19 cellular contexts compared by ENCODE assay signal in the genomic region with DNA sequence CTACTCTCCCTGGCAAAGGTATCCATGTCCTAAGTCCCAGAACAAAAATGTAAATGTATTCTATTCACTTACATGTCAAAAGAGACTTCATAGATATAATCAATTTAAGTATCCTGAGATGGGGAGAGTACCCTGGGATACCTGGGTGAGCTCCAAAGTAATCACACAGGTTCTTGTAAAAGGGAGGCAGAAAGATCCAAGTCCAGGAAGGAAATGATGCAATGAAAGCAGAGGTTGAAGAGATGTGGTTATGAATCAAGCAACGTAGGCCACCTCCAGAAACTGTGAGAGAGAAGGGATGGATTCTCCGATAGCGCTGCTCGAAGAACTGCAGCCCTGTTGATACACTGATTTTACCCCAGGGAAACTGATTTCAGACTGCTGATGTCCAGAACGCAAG.
"Had no signal": no experiment of that assay in that cellular context is flagged by ENCODE, and none has a peak within 500 bp of the region (broad histone marks: within the 10 kb centered on the region; RNA-seq: fewer than 3 reads in every experiment).

No MANE protein-coding gene starts in this region.

- ATAC-seq: activated CD8-positive, alpha-beta T cell treated with anti-CD3 and anti-CD28 coated beads, Interleukin-2, amount 10 ng/mL, durations not matched to agents 7 days and 5 days; esophagus mucosa; left lung; pancreas; WTC11 had no signal

- H3K27ac ChIP-seq: hepatocyte, left lung, pancreas, tibial nerve, vagina had no signal

- H3K4me3 Mint-ChIP-seq: activated CD4-positive, alpha-beta T cell treated with anti-CD3 and anti-CD28 coated beads, Interleukin-2, amount 10 ng/mL, durations not matched to agents 24 days and 14 days; activated CD8-positive, alpha-beta T cell treated with anti-CD3 and anti-CD28 coated beads, Interleukin-2, amount 10 ng/mL, durations not matched to agents 7 days and 5 days; activated naive CD8-positive, alpha-beta T cell; brain; naive B cell; WTC11 had no signal

- H3K9me3 ChIP-seq: left lung, pancreas, tibial nerve, vagina had no signal

- H3K27ac Mint-ChIP-seq: activated CD4-positive, alpha-beta T cell treated with anti-CD3 and anti-CD28 coated beads, Interleukin-2, amount 10 ng/mL, durations not matched to agents 24 days and 14 days; activated CD8-positive, alpha-beta T cell treated with anti-CD3 and anti-CD28 coated beads, Interleukin-2, amount 10 ng/mL, durations not matched to agents 7 days and 5 days; activated naive CD8-positive, alpha-beta T cell; brain; naive B cell; WTC11 had no signal

- H3K79me2 ChIP-seq: hepatocyte had no signal

- H2AFZ ChIP-seq: hepatocyte had no signal

- H3K4me1 ChIP-seq: left lung, vagina had no signal

- H3K4me1 Mint-ChIP-seq: brain had no signal

- H3K36me3 Mint-ChIP-seq: activated naive CD8-positive, alpha-beta T cell; brain; naive B cell; WTC11 had no signal

- H3K9me3 Mint-ChIP-seq: activated CD4-positive, alpha-beta T cell treated with anti-CD3 and anti-CD28 coated beads, Interleukin-2, amount 10 ng/mL, durations not matched to agents 24 days and 14 days; brain; naive B cell; WTC11 had no signal

- H3K4me2 ChIP-seq: hepatocyte had no signal

- H3K4me3 ChIP-seq: hepatocyte, left lung, pancreas, tibial nerve, vagina had no signal

- H3K27me3 Mint-ChIP-seq: brain had no signal

- DNase-seq: activated CD4-positive, alpha-beta T cell treated with anti-CD3 and anti-CD28 coated beads, Interleukin-2, amount 10 ng/mL, durations not matched to agents 24 days and 14 days; activated CD8-positive, alpha-beta memory T cell treated with anti-CD3 and anti-CD28 coated beads, Interleukin-2, amount 50 U/mL, for 4 hours; activated CD8-positive, alpha-beta T cell treated with anti-CD3 and anti-CD28 coated beads, Interleukin-2, amount 10 ng/mL, durations not matched to agents 7 days and 5 days; activated gamma-delta T cell treated with Interleukin-2 at 50 U/mL for 16 hours; amniotic stem cell; kidney; left lung; naive B cell; pancreas; stimulated activated CD4-positive, alpha-beta T cell treated with anti-CD3 and anti-CD28 coated beads, Interleukin-12 subunit alpha, Interleukin-12 subunit beta, amount 100 ng/mL, for 4 hours; stimulated activated CD4-positive, alpha-beta T cell treated with anti-CD3 and anti-CD28 coated beads, Interleukin-2, amount 100 ng/mL, for 24 hours; T-helper 2 cell had no signal

- H3K27me3 ChIP-seq: hepatocyte, left lung, pancreas, tibial nerve, vagina had no signal

- H3K36me3 ChIP-seq: left lung, pancreas, tibial nerve, vagina had no signal
